10 cellular contexts compared by ENCODE assay signal in genomic region chr2:182240862-182241371, GRCh38.
DNase-seq lines count a peak whose midpoint lies in the region; ATAC-seq and TF ChIP-seq lines count a peak whose summit lies in the region.
"Had no signal": no experiment of that assay in that cellular context is flagged by ENCODE, and none has a peak within 500 bp of the region (broad histone marks: within the 10 kb centered on the region; RNA-seq: fewer than 3 reads in every experiment).

No MANE protein-coding gene starts in this region.

- peak; percentile 35 for DNase-seq in CD1c-positive myeloid dendritic cell (ENCODE audit: extremely low spot score)
- peak; percentile 74 for DNase-seq in NAMALWA (ENCODE audit: low spot score)
- peak; percentile 51 for DNase-seq in activated CD8-positive, alpha-beta T cell treated with anti-CD3 and anti-CD28 coated beads for 36 hours
- peak; percentile 52 for DNase-seq in iPS-NIHi11 (ENCODE audit: low spot score)
- peak; percentile 60 for DNase-seq in transverse colon
- no peak for DNase-seq in NCI-H187 (lab: John Stamatoyannopoulos, UW)

- intact Hi-C loops in activated CD8-positive, alpha-beta T cell treated with anti-CD3 and anti-CD28 coated beads for 36 hours (cut with micrococcal nuclease): no loop called here
- intact Hi-C loops in transverse colon (cut with DNase I; ENCODE audit: low total_unique reads): no loop called here

- no peak overlapping the region for H3K4me3 Mint-ChIP-seq in activated CD8-positive, alpha-beta T cell treated with anti-CD3 and anti-CD28 coated beads for 36 hours
- H3K4me3 Mint-ChIP-seq: mesothelial cell of epicardium had no signal

- in situ Hi-C loops in transverse colon (cut with MboI; ENCODE audit: low pct_ligation_motif_present in 1 of 4, low pct_unique_long_range_greater_than_20kb in 1 of 4, low sequenced_read_pairs in 3 of 4): no loop called here

- peak overlapping the region in 3 of 4 donors; percentile 26 to 32 (median 27) for H3K27ac ChIP-seq in transverse colon
- H3K27ac ChIP-seq: SK-N-MC had no signal

- POLR2A ChIA-PET in activated CD8-positive, alpha-beta T cell treated with anti-CD3 and anti-CD28 coated beads for 36 hours (lab: Charles Lee): interaction anchor here (0.6 kb wide), 1 partner anchor 838 kb away, joined by 3 read pairs; no protein-coding TSS in a partner anchor

- H3K9me3 ChIP-seq in transverse colon: no peaks in the 10 kb centered on the region

- TF ChIP-seq POLR2A in transverse colon (IDR thresholded peaks at IDR 0.05): no peak

- H3K4me1 Mint-ChIP-seq in activated CD8-positive, alpha-beta T cell treated with anti-CD3 and anti-CD28 coated beads for 36 hours (ENCODE audit: low read depth): no peaks in the 10 kb centered on the region

- H3K27me3 Mint-ChIP-seq in activated CD8-positive, alpha-beta T cell treated with anti-CD3 and anti-CD28 coated beads for 36 hours: peaks cover 1% of the 10 kb centered on the region

- peak; percentile 22 for TF ChIP-seq CTCF in activated CD8-positive, alpha-beta T cell treated with anti-CD3 and anti-CD28 coated beads for 36 hours (IDR thresholded peaks at IDR 0.05)
- peak; percentile 37 to 57 (median 44) for TF ChIP-seq CTCF in transverse colon (IDR thresholded peaks at IDR 0.05)

- ATAC-seq in GM18511 (IDR thresholded peaks at IDR 0.05; ENCODE audit: unreplicated experiment) (peak; percentile 100), HG02759 (IDR thresholded peaks at IDR 0.05; ENCODE audit: unreplicated experiment) (peak; percentile 100)
- peak; percentile 60 for ATAC-seq in activated CD8-positive, alpha-beta T cell treated with anti-CD3 and anti-CD28 coated beads for 36 hours

- no peaks in the 10 kb centered on the region for H3K36me3 Mint-ChIP-seq in activated CD8-positive, alpha-beta T cell treated with anti-CD3 and anti-CD28 coated beads for 36 hours (ENCODE audit: low read depth)
- H3K36me3 Mint-ChIP-seq: mesothelial cell of epicardium had no signal

- no peaks in the 10 kb centered on the region for H3K36me3 ChIP-seq in transverse colon

- WGBS in transverse colon (ENCODE audit: low coverage in 1 of 2), 2 donors: 18 to 28% methylated on average over 4 to 5 of the region's 5 CpGs

- no peaks in the 10 kb centered on the region for H3K27me3 ChIP-seq in transverse colon

- H3K4me3 ChIP-seq in transverse colon: no peak overlapping the region
- H3K4me3 ChIP-seq: SK-N-MC had no signal

- no peaks in the 10 kb centered on the region for H3K9me3 Mint-ChIP-seq in activated CD8-positive, alpha-beta T cell treated with anti-CD3 and anti-CD28 coated beads for 36 hours
- H3K9me3 Mint-ChIP-seq: mesothelial cell of epicardium had no signal

- no peak overlapping the region for H3K27ac Mint-ChIP-seq in activated CD8-positive, alpha-beta T cell treated with anti-CD3 and anti-CD28 coated beads for 36 hours
- H3K27ac Mint-ChIP-seq: mesothelial cell of epicardium had no signal

- no peak for TF ChIP-seq EP300 in transverse colon (IDR thresholded peaks at IDR 0.05; ENCODE audit: low read depth)

- H3K4me1 ChIP-seq in transverse colon: peaks cover 0 to 10% (median 0%) of the 10 kb centered on the region in 4 donors

- CTCF ChIA-PET in activated CD8-positive, alpha-beta T cell treated with anti-CD3 and anti-CD28 coated beads for 36 hours (lab: Charles Lee): interaction anchor here (0.7 to 1.7 kb wide), 7 partner anchors 9 to 738 kb away, joined by 3 to 7 read pairs (median 4); no protein-coding TSS in a partner anchor

Comparison
In these comparisons a context has a peak if more than half of its experiments do, and no peak if none do; other contexts are left out.
1. DNase-seq: peak in CD1c-positive myeloid dendritic cell (single experiment), NAMALWA (single experiment), activated CD8-positive, alpha-beta T cell treated with anti-CD3 and anti-CD28 coated beads for 36 hours (single experiment), iPS-NIHi11 (single experiment) and transverse colon (single experiment); none in NCI-H187 (0 of 2).
2. Peak in every context shown above with its lines, with median percentiles within 50 percentile points of each other: ATAC-seq.